ENCODE assay signal across 29 cellular contexts in genomic region chr12:27506645-27507189, GRCh38.
"Had no signal": no experiment of that assay in that cellular context is flagged by ENCODE, and none has a peak within 500 bp of the region (broad histone marks: within the 10 kb centered on the region; RNA-seq: fewer than 3 reads in every experiment).

No MANE protein-coding gene starts in this region.

- DNase-seq: activated B cell treated with CpG ODN at 0.5 μM for 24 hours; activated CD4-positive, alpha-beta T cell treated with anti-CD3 and anti-CD28 coated beads for 48 hours; activated CD4-positive, alpha-beta T cell treated with anti-CD3 and anti-CD28 coated beads, Interleukin-2, amount 50 U/mL, for 1 hour; activated CD4-positive, alpha-beta T cell treated with anti-CD3 and anti-CD28 coated beads, Interleukin-2, amount 50 U/mL, for 48 hours; activated CD8-positive, alpha-beta memory T cell treated with anti-CD3 and anti-CD28 coated beads for 24 hours; activated CD8-positive, alpha-beta T cell treated with anti-CD3 and anti-CD28 coated beads for 36 hours; activated effector memory CD4-positive, alpha-beta T cell treated with anti-CD3 and anti-CD28 coated beads, Interleukin-2, amount 50 U/mL, for 16 hours; activated naive CD4-positive, alpha-beta T cell treated with anti-CD3 and anti-CD28 coated beads for 36 hours; activated naive CD8-positive, alpha-beta T cell treated with anti-CD3 and anti-CD28 coated beads for 36 hours; activated naive CD8-positive, alpha-beta T cell treated with anti-CD3 and anti-CD28 coated beads, Interleukin-2, amount 50 U/mL, for 24 hours; activated T-cell treated with anti-CD3 and anti-CD28 coated beads, Interleukin-2, amount 50 U/mL, for 4 hours; adrenal gland; amygdala; aorta; body of pancreas; central memory CD4-positive, alpha-beta T cell; cerebellar nuclear complex; colonic mucosa; effector CD8-positive, alpha-beta T cell; esophagus squamous epithelium; glutamatergic neuron; T-cell; T1000; WERI-Rb-1 had no signal

- H3K4me1 ChIP-seq: colonic mucosa had no signal

- H3K27me3 ChIP-seq: adrenal gland, body of pancreas, colonic mucosa, esophagus squamous epithelium had no signal

- H3K36me3 ChIP-seq: adrenal gland, colonic mucosa, esophagus squamous epithelium, WERI-Rb-1 had no signal

- FAIRE-seq: endometrium, endothelial cell of umbilical vein, frontal cortex had no signal

- H3K27ac ChIP-seq: adrenal gland, body of pancreas, colonic mucosa, epithelial cell of prostate, esophagus squamous epithelium, WERI-Rb-1 had no signal

- H3K9me3 ChIP-seq: adrenal gland, body of pancreas, colonic mucosa, esophagus squamous epithelium had no signal

- ATAC-seq: activated CD4-positive, CD25-positive, alpha-beta regulatory T cell treated with anti-CD3 and anti-CD28 coated beads, Interleukin-2, amount 50 U/mL, for 24 hours; activated CD8-positive, alpha-beta T cell treated with anti-CD3 and anti-CD28 coated beads for 36 hours; activated naive CD8-positive, alpha-beta T cell treated with anti-CD3 and anti-CD28 coated beads, Interleukin-2, amount 50 U/mL, for 24 hours; activated T-cell treated with anti-CD3 and anti-CD28 coated beads, Interleukin-2, amount 50 U/mL, for 4 hours; body of pancreas; T-cell had no signal

- H3K4me3 ChIP-seq: adrenal gland, body of pancreas, colonic mucosa, esophagus squamous epithelium had no signal
